Comparison of ENCODE assay signal across 8 cellular contexts in genomic region chr6:149717255-149717587, GRCh38. TPM values are rescaled to one million over a fixed set of nuclear protein-coding genes. Genes with fewer than 3 reads are reported as not detected.
DNase-seq lines count a peak whose midpoint lies in the region; ATAC-seq and TF ChIP-seq lines count a peak whose summit lies in the region.

No MANE protein-coding gene starts in this region.

- 0% methylated on average over 9 of the region's 9 CpGs for WGBS in heart left ventricle, 4 donors

- peaks cover 0 to 11% (median 0%) of the 10 kb centered on the region in 9 donors for H3K36me3 ChIP-seq in heart left ventricle
- no peaks in the 10 kb centered on the region for H3K36me3 ChIP-seq in lower lobe of right lung
- no peaks in the 10 kb centered on the region for H3K36me3 ChIP-seq in uterus

- H3K27me3 ChIP-seq in heart left ventricle (no peaks in the 10 kb centered on the region), lower lobe of right lung (ENCODE audit: low read depth) (no peaks in the 10 kb centered on the region), uterus (no peaks in the 10 kb centered on the region)

- H3K4me1 ChIP-seq in heart left ventricle (peaks cover 3 to 39% (median 26%) of the 10 kb centered on the region in 12 donors), lower lobe of right lung (peaks cover 36% of the 10 kb centered on the region), uterus (no peaks in the 10 kb centered on the region)

- peak in 2 of 4 donors; percentile 2 to 8 for ATAC-seq in heart left ventricle
- no peak for ATAC-seq in Right ventricle myocardium superior (ENCODE audit: poor library complexity)
- peak in 1 of 2 donors; percentile 1 for ATAC-seq in lower lobe of right lung
- no peak for ATAC-seq in GM18909 (IDR thresholded peaks at IDR 0.05; ENCODE audit: poor library complexity, unreplicated experiment)

- H3K9me3 ChIP-seq in heart left ventricle (no peaks in the 10 kb centered on the region), lower lobe of right lung (no peaks in the 10 kb centered on the region), uterus (no peaks in the 10 kb centered on the region)

- TF ChIP-seq POLR2A in heart left ventricle (IDR thresholded peaks at IDR 0.05), result no peak
- no peak for TF ChIP-seq POLR2A in uterus (IDR thresholded peaks at IDR 0.05)

- H3K4me3 ChIP-seq in heart left ventricle, result peak overlapping the region; percentile 59 to 98 (median 81)
- H3K4me3 ChIP-seq in lower lobe of right lung, result peak overlapping the region; percentile 92
- peak overlapping the region; percentile 76 to 95 for H3K4me3 ChIP-seq in uterus

- H3K27ac ChIP-seq in heart left ventricle (peak overlapping the region; percentile 94 to 100 (median 98)), angular gyrus (ENCODE audit: low read depth, low read length) (peak overlapping the region; percentile 96), lower lobe of right lung (peak overlapping the region; percentile 99), uterus (peak overlapping the region; percentile 98 to 99)

- DNase-seq in heart left ventricle, result no peak
- DNase-seq in Right ventricle myocardium superior, result no peak
- DNase-seq in lower lobe of right lung, result no peak
- no peak for DNase-seq in uterus
- DNase-seq in SKM-1 (lab: John Stamatoyannopoulos, UW; ENCODE audit: unreplicated experiment), result no peak
- DNase-seq in NOMO-1 treated with dmso at 0.1 percent for 144 hours (lab: John Stamatoyannopoulos, UW; ENCODE audit: unreplicated experiment), result no peak

- intact Hi-C loops in heart left ventricle (cut with DNase I), result loop anchor here in 3 of 10 donors (5.0 to 10.0 kb wide), 3 partner anchors 70 to 150 kb away; partner anchors contain the start of genes GINM1 (in 3 of the 3), KATNA1 (in 1 of the 3) and LRP11 (in 1 of the 3)
- intact Hi-C loops in Right ventricle myocardium superior (cut with DNase I), result no loop called here
- intact Hi-C loops in lower lobe of right lung (cut with DNase I), result no loop called here
- intact Hi-C loops in uterus (cut with DNase I; ENCODE audit: low total_unique reads), result no loop called here

- no peak for TF ChIP-seq CTCF in heart left ventricle (IDR thresholded peaks at IDR 0.05)
- TF ChIP-seq CTCF in lower lobe of right lung (IDR thresholded peaks at IDR 0.05), result no peak
- TF ChIP-seq CTCF in uterus (IDR thresholded peaks at IDR 0.05), result no peak

RNA-seq across cellular contexts. Expression of gene LATS1, which starts 0.7 kb away (rescaled TPM):
- total RNA-seq in heart left ventricle, result 10 to 100 TPM in 7 of 9 donors, 1 to 10 TPM in 2; 9.4 to 18.5 (median 10.9) TPM
- polyA plus RNA-seq in heart left ventricle, result 1 to 10 TPM; 5.3 TPM
- total RNA-seq in Right ventricle myocardium superior, result 9.1 TPM
- 30.7 TPM for total RNA-seq in lower lobe of right lung
- 10 to 100 TPM in 3 of 4 donors, 1 to 10 TPM in 1; 8.5 to 45.4 (median 27.4) TPM for total RNA-seq in uterus

RNA-seq across cellular contexts. Expression of gene NUP43, which starts 29.1 kb away (rescaled TPM):
- total RNA-seq in heart left ventricle (10 to 100 TPM; 14.5 to 32.9 (median 27.2) TPM), Right ventricle myocardium superior (29.3 TPM), lower lobe of right lung (22.0 TPM), uterus (10 to 100 TPM; 20.2 to 71.2 (median 48.3) TPM)
- polyA plus RNA-seq in heart left ventricle, result 10 to 100 TPM; 12.2 to 17.4 TPM

RNA-seq across cellular contexts. Expression of gene PCMT1, which starts 32.3 kb away (rescaled TPM):
- total RNA-seq in heart left ventricle (100 to 1,000 TPM; 128 to 186 (median 164) TPM), Right ventricle myocardium superior (182 TPM), lower lobe of right lung (63.7 TPM), uterus (100 to 1,000 TPM in 2 of 4 donors, 10 to 100 TPM in 2; 34.4 to 147 (median 88.6) TPM)
- polyA plus RNA-seq in heart left ventricle, result 100 to 1,000 TPM in 1 of 2 donors, 10 to 100 TPM in 1; 72.2 to 243 TPM
